ENCODE assay signal across 8 cellular contexts in genomic region chr22:23180893-23181762, GRCh38. TPM values are rescaled to one million over a fixed set of nuclear protein-coding genes. Genes with fewer than 3 reads are reported as not detected.
DNase-seq lines count a peak whose midpoint lies in the region; ATAC-seq and TF ChIP-seq lines count a peak whose summit lies in the region.

No MANE protein-coding gene starts in this region.

- H3K4me1 ChIP-seq in prostate gland (replicated peaks) = peaks cover 17% of the 10 kb centered on the region

- no peaks in the 10 kb centered on the region for H3K9me3 ChIP-seq in prostate gland

- intact Hi-C loops in prostate gland (cut with DNase I) = loop anchor here (5.0 kb wide), 1 partner anchor 341 kb away; no protein-coding TSS in a partner anchor

- peak overlapping the region; percentile 71 for H3K4me3 ChIP-seq in fibroblast of pulmonary artery (replicated peaks; ENCODE audit: low read depth, low read length)
- H3K4me3 ChIP-seq in prostate gland = peak overlapping the region; percentile 51 to 54

- WGBS in prostate gland = 21% methylated on average over 65 of the region's 116 CpGs

- no peaks in the 10 kb centered on the region for H3K36me3 ChIP-seq in prostate gland

- no peak for TF ChIP-seq POLR2A in prostate gland (IDR thresholded peaks at IDR 0.05)

- H3K27ac ChIP-seq in prostate gland = peak overlapping the region; percentile 47 to 65

- no peak for ATAC-seq in HG03039 (IDR thresholded peaks at IDR 0.05; ENCODE audit: unreplicated experiment)

- DNase-seq in activated T-cell treated with anti-CD3 and anti-CD28 coated beads for 48 hours (ENCODE audit: low read depth) (peak; percentile 16), activated T-cell treated with anti-CD3 and anti-CD28 coated beads for 4 hours (no peak), fibroblast of pulmonary artery (ENCODE audit: low read depth) (no peak), prostate gland (ENCODE audit: low spot score) (no peak), NCI-H2107 (lab: John Stamatoyannopoulos, UW) (no peak), MV-4-11 (lab: John Stamatoyannopoulos, UW) (no peak)
- peak; percentile 27 to 36 for DNase-seq in activated CD4-positive, alpha-beta T cell treated with anti-CD3 and anti-CD28 coated beads, Interleukin-2, amount 50 U/mL, for 48 hours

- TF ChIP-seq CTCF in fibroblast of pulmonary artery (IDR thresholded peaks at IDR 0.05; ENCODE audit: low read length, missing control alignments) = no peak
- TF ChIP-seq CTCF in prostate gland (IDR thresholded peaks at IDR 0.05) = no peak

- H3K27me3 ChIP-seq in prostate gland (replicated peaks; ENCODE audit: insufficient read depth) = no peaks in the 10 kb centered on the region

RNA-seq across cellular contexts. Expression of gene BCR, which starts 0.8 kb away (rescaled TPM):
- total RNA-seq in prostate gland = 10 to 100 TPM; 32.7 to 88.8 TPM

RNA-seq across cellular contexts. Expression of gene RAB36, which starts 35.9 kb away (rescaled TPM):
- total RNA-seq in prostate gland = 10 to 100 TPM in 1 of 2 donors, 1 to 10 TPM in 1; 4.1 to 12.7 TPM

RNA-seq across cellular contexts. Expression of gene RSPH14, which starts 39.3 kb away (rescaled TPM):
- total RNA-seq in prostate gland = 1 to 10 TPM in 1 of 2 donors, under 1 TPM in 1; 0.68 to 3.6 TPM

Comparison
In these comparisons a context has a peak if more than half of its experiments do, and no peak if none do; other contexts are left out.
1. DNase-seq: peak in activated T-cell treated with anti-CD3 and anti-CD28 coated beads for 48 hours (single experiment) and activated CD4-positive, alpha-beta T cell treated with anti-CD3 and anti-CD28 coated beads, Interleukin-2, amount 50 U/mL, for 48 hours (2 of 2); none in activated T-cell treated with anti-CD3 and anti-CD28 coated beads for 4 hours (single experiment), fibroblast of pulmonary artery (single experiment), prostate gland (single experiment), NCI-H2107 (single experiment) and MV-4-11 (single experiment).